23 cellular contexts compared by ENCODE assay signal in genomic region chr7:41326616-41327015, GRCh38.
DNase-seq lines count a peak whose midpoint lies in the region; ATAC-seq, FAIRE-seq and TF ChIP-seq lines count a peak whose summit lies in the region.
"Had no signal": no experiment of that assay in that cellular context is flagged by ENCODE, and none has a peak within 500 bp of the region (broad histone marks: within the 10 kb centered on the region; RNA-seq: fewer than 3 reads in every experiment).

No MANE protein-coding gene starts in this region.

- H4K20me1 ChIP-seq in mammary epithelial cell (ENCODE audit: insufficient read depth, low read length) (no peaks in the 10 kb centered on the region), smooth muscle cell (ENCODE audit: low read depth) (no peaks in the 10 kb centered on the region)
- H4K20me1 ChIP-seq: BLaER1 treated with 17β-estradiol and CSF1 and Interleukin-3, amounts not matched to agents 10 nM and 100 nM had no signal

- peak; percentile 25 for ATAC-seq in foreskin keratinocyte
- ATAC-seq: A549; CD8-positive, alpha-beta T cell; GM12878 had no signal

- intact Hi-C loops in mammary epithelial cell (cut with micrococcal nuclease) (no loop called here), breast epithelium (cut with DNase I; ENCODE audit: low total_unique reads) (no loop called here)

- WGBS in mammary epithelial cell (ENCODE audit: low coverage, missing lambda C conversion rate) = 0% methylated on average over 1 of the region's 1 CpG
- 94% methylated on average over 1 of the region's 1 CpG for WGBS in smooth muscle cell (ENCODE audit: low lambda C conversion rate)

- H3K4me3 ChIP-seq in mammary epithelial cell (replicated peaks in 1 of 3; ENCODE audit: insufficient read depth in 1 of 3, low read depth in 2 of 3, low read length in 3 of 3) (no peak overlapping the region), breast epithelium (no peak overlapping the region), smooth muscle cell (no peak overlapping the region)
- H3K4me3 ChIP-seq: A549; BLaER1 treated with 17β-estradiol and CSF1 and Interleukin-3, amounts not matched to agents 10 nM and 100 nM; GM12878 had no signal

- H3F3A ChIP-seq in smooth muscle cell (ENCODE audit: low read depth) = peaks cover 3% of the 10 kb centered on the region

- no peak for TF ChIP-seq CTCF in mammary epithelial cell (conservative IDR thresholded peaks at IDR 0.05 in 1 of 2, IDR thresholded peaks at IDR 0.05 in 1 of 2; ENCODE audit: extremely low read depth in 1 of 2, insufficient read depth in 1 of 2, low read depth in 1 of 2, low read length in 2 of 2)
- TF ChIP-seq CTCF in breast epithelium (IDR thresholded peaks at IDR 0.05) = no peak
- no peak for TF ChIP-seq CTCF in foreskin keratinocyte (conservative IDR thresholded peaks at IDR 0.05)
- TF ChIP-seq CTCF in smooth muscle cell (IDR thresholded peaks at IDR 0.05; ENCODE audit: borderline replicate concordance, insufficient read depth, poor library complexity, severe bottlenecking) = no peak

- peak overlapping the region; percentile 16 for H3K27ac ChIP-seq in mammary epithelial cell (ENCODE audit: insufficient read depth, low read depth, low read length)
- H3K27ac ChIP-seq in breast epithelium = no peak overlapping the region
- no peak overlapping the region for H3K27ac ChIP-seq in foreskin keratinocyte
- no peak overlapping the region for H3K27ac ChIP-seq in smooth muscle cell (ENCODE audit: low read depth)
- H3K27ac ChIP-seq: 22Rv1; A549; BLaER1 treated with 17β-estradiol and CSF1 and Interleukin-3, amounts not matched to agents 10 nM and 100 nM; C4-2B had no signal

- BruUV-seq in mammary epithelial cell (replicated peaks; lab: Mats Ljungman, UMichigan) = no TSS peak

- peak overlapping the region; percentile 51 for H2AFZ ChIP-seq in mammary epithelial cell (ENCODE audit: low read depth, low read length)
- peak overlapping the region; percentile 40 for H2AFZ ChIP-seq in smooth muscle cell (ENCODE audit: low read depth)

- peaks cover 9% of the 10 kb centered on the region for H3K4me1 ChIP-seq in mammary epithelial cell (ENCODE audit: insufficient read depth, low read length)
- H3K4me1 ChIP-seq in breast epithelium = no peaks in the 10 kb centered on the region
- H3K4me1 ChIP-seq in foreskin keratinocyte = peaks cover 22% of the 10 kb centered on the region
- H3K4me1 ChIP-seq in smooth muscle cell (ENCODE audit: low read depth) = no peaks in the 10 kb centered on the region
- H3K4me1 ChIP-seq: A549; BLaER1 treated with 17β-estradiol and CSF1 and Interleukin-3, amounts not matched to agents 10 nM and 100 nM had no signal

- no peak for TF ChIP-seq POLR2A in breast epithelium (IDR thresholded peaks at IDR 0.05)

- CTCF ChIA-PET in mammary epithelial cell (lab: Charles Lee; ENCODE audit: low non-redundant PET) = no interaction called here

- H3K9ac ChIP-seq in mammary epithelial cell (ENCODE audit: insufficient read depth, low read length) (no peak overlapping the region), smooth muscle cell (ENCODE audit: low read depth) (no peak overlapping the region)
- H3K9ac ChIP-seq: BLaER1 treated with 17β-estradiol and CSF1 and Interleukin-3, amounts not matched to agents 10 nM and 100 nM had no signal

- in situ Hi-C loops in mammary epithelial cell (cut with MboI; ENCODE audit: low sequenced_read_pairs in 2 of 2) = no loop called here

- dilution Hi-C loops in mammary epithelial cell (cut with HindIII; ENCODE audit: low sequenced_read_pairs) = no loop called here

- DNase-seq in mammary epithelial cell (peak; percentile 58), breast epithelium (ENCODE audit: low spot score in 2 of 2) (no peak), foreskin keratinocyte (peak; percentile 44 to 77), smooth muscle cell (lab: John Stamatoyannopoulos, UW; ENCODE audit: unreplicated experiment) (no peak), urothelium cell line (ENCODE audit: low spot score) (no peak), dermis blood vessel endothelial cell (no peak)
- DNase-seq: AML-193; CD4-positive, alpha-beta T cell; CD8-positive, alpha-beta T cell; DMS 273 treated with DMSO at 0.1 percent for 48 hours; DMS153; DMS53; DMS79; DND-41; EL; GDM1 had no signal

- H3K9me3 ChIP-seq in mammary epithelial cell (replicated peaks; ENCODE audit: insufficient read depth, low read length) (no peaks in the 10 kb centered on the region), breast epithelium (no peaks in the 10 kb centered on the region), smooth muscle cell (replicated peaks; ENCODE audit: low read depth) (no peaks in the 10 kb centered on the region)
- H3K9me3 ChIP-seq: A549; BLaER1 treated with 17β-estradiol and CSF1 and Interleukin-3, amounts not matched to agents 10 nM and 100 nM had no signal

- H3K27me3 ChIP-seq in mammary epithelial cell (ENCODE audit: insufficient read depth, low read length) = no peaks in the 10 kb centered on the region
- no peaks in the 10 kb centered on the region for H3K27me3 ChIP-seq in breast epithelium
- H3K27me3 ChIP-seq in foreskin keratinocyte = no peaks in the 10 kb centered on the region
- no peaks in the 10 kb centered on the region for H3K27me3 ChIP-seq in smooth muscle cell (ENCODE audit: low read depth)
- H3K27me3 ChIP-seq: BLaER1 treated with 17β-estradiol and CSF1 and Interleukin-3, amounts not matched to agents 10 nM and 100 nM had no signal

- H3K79me2 ChIP-seq in mammary epithelial cell (ENCODE audit: insufficient read depth, low read length) (no peaks in the 10 kb centered on the region), smooth muscle cell (ENCODE audit: low read depth) (no peaks in the 10 kb centered on the region)

- FAIRE-seq in urothelium cell line (lab: Jason Lieb, UNC) = no peak
- FAIRE-seq: A549, GM12878, GM12892, GM18507 had no signal

- no peaks in the 10 kb centered on the region for H3K36me3 ChIP-seq in mammary epithelial cell (ENCODE audit: insufficient read depth, low read length)
- no peaks in the 10 kb centered on the region for H3K36me3 ChIP-seq in breast epithelium
- H3K36me3 ChIP-seq in smooth muscle cell (ENCODE audit: low read depth) = no peaks in the 10 kb centered on the region
- H3K36me3 ChIP-seq: BLaER1 treated with 17β-estradiol and CSF1 and Interleukin-3, amounts not matched to agents 10 nM and 100 nM had no signal

- H3K4me2 ChIP-seq in mammary epithelial cell (ENCODE audit: insufficient read depth, low read depth, low read length) (no peak overlapping the region), smooth muscle cell (no peak overlapping the region)
- H3K4me2 ChIP-seq: A549; BLaER1 treated with 17β-estradiol and CSF1 and Interleukin-3, amounts not matched to agents 10 nM and 100 nM had no signal

Comparison
In these comparisons a context has a peak if more than half of its experiments do, and no peak if none do; other contexts are left out.
1. DNase-seq: peak in mammary epithelial cell (single experiment) and foreskin keratinocyte (2 of 2); none in breast epithelium (0 of 2), smooth muscle cell (single experiment), urothelium cell line (single experiment) and dermis blood vessel endothelial cell (single experiment).